12 cellular contexts compared by ENCODE assay signal in genomic region chr16:88809068-88809675, GRCh38.
DNase-seq lines count a peak whose midpoint lies in the region; ATAC-seq and TF ChIP-seq lines count a peak whose summit lies in the region.
"Had no signal": no experiment of that assay in that cellular context is flagged by ENCODE, and none has a peak within 500 bp of the region (broad histone marks: within the 10 kb centered on the region; RNA-seq: fewer than 3 reads in every experiment).

No MANE protein-coding gene starts in this region.

- no peak overlapping the region for H3K27ac Mint-ChIP-seq in dendritic cell treated with granulocyte-macrophage colony-stimulating factor and Interleukin-4, amounts not matched to agents 40 ng/mL and 50 ng/mL, for 4 days
- H3K27ac Mint-ChIP-seq: memory B cell had no signal

- ATAC-seq in GM19463 (IDR thresholded peaks at IDR 0.05; ENCODE audit: unreplicated experiment), result no peak
- ATAC-seq in HG02870 (IDR thresholded peaks at IDR 0.05; ENCODE audit: unreplicated experiment), result no peak

- H3K9me3 ChIP-seq in effector memory CD4-positive, alpha-beta T cell (ENCODE audit: control insufficient read depth, low read length), result no peaks in the 10 kb centered on the region

- TF ChIP-seq CTCF in GM12865 (IDR thresholded peaks at IDR 0.05; ENCODE audit: insufficient read depth, low read depth, low read length, missing control alignments), result no peak

- DNase-seq in DMS 273 (lab: John Stamatoyannopoulos, UW; ENCODE audit: unreplicated experiment) (peak; percentile 68), DMS 273 treated with DMSO at 0.1 percent for 48 hours (lab: John Stamatoyannopoulos, UW) (no peak), GM12865 (ENCODE audit: low read depth) (peak; percentile 28), RPMI8226 (peak; percentile 15)
- DNase-seq in effector memory CD4-positive, alpha-beta T cell, result no peak
- DNase-seq: dorsolateral prefrontal cortex, NCI-H1092, Right ventricle myocardium superior had no signal

- peak overlapping the region; percentile 7 for H3K4me3 Mint-ChIP-seq in dendritic cell treated with granulocyte-macrophage colony-stimulating factor and Interleukin-4, amounts not matched to agents 40 ng/mL and 50 ng/mL, for 4 days

- no peak overlapping the region for H3K27ac ChIP-seq in effector memory CD4-positive, alpha-beta T cell (ENCODE audit: insufficient read depth, low read length, poor library complexity, severe bottlenecking)

- H3K27me3 ChIP-seq in effector memory CD4-positive, alpha-beta T cell (replicated peaks; ENCODE audit: control insufficient read depth, insufficient read depth, low read length, poor library complexity, severe bottlenecking), result peaks cover 2% of the 10 kb centered on the region
- H3K27me3 ChIP-seq: dorsolateral prefrontal cortex had no signal

- intact Hi-C loops in dendritic cell treated with granulocyte-macrophage colony-stimulating factor and Interleukin-4, amounts not matched to agents 40 ng/mL and 50 ng/mL, for 4 days (cut with micrococcal nuclease), result no loop called here

- H3K9me3 Mint-ChIP-seq in dendritic cell treated with granulocyte-macrophage colony-stimulating factor and Interleukin-4, amounts not matched to agents 40 ng/mL and 50 ng/mL, for 4 days, result no peaks in the 10 kb centered on the region
- H3K9me3 Mint-ChIP-seq: memory B cell had no signal

- no peak overlapping the region for H3K4me3 ChIP-seq in GM12865 (ENCODE audit: low read depth, low read length)
- H3K4me3 ChIP-seq in effector memory CD4-positive, alpha-beta T cell (ENCODE audit: insufficient read depth, low read depth, low read length, poor library complexity, severe bottlenecking), result no peak overlapping the region

- H3K4me1 ChIP-seq in effector memory CD4-positive, alpha-beta T cell (ENCODE audit: control insufficient read depth, insufficient read depth, low read length, poor library complexity, severe bottlenecking), result peaks cover 27% of the 10 kb centered on the region

- peaks cover 14% of the 10 kb centered on the region for H3K36me3 ChIP-seq in effector memory CD4-positive, alpha-beta T cell (ENCODE audit: control insufficient read depth, insufficient read depth, low read length)

- peaks cover 53% of the 10 kb centered on the region for H3K4me1 Mint-ChIP-seq in dendritic cell treated with granulocyte-macrophage colony-stimulating factor and Interleukin-4, amounts not matched to agents 40 ng/mL and 50 ng/mL, for 4 days (ENCODE audit: low read depth)

- H3K36me3 Mint-ChIP-seq in dendritic cell treated with granulocyte-macrophage colony-stimulating factor and Interleukin-4, amounts not matched to agents 40 ng/mL and 50 ng/mL, for 4 days (ENCODE audit: low read depth), result peaks cover 49% of the 10 kb centered on the region

- H3K27me3 Mint-ChIP-seq in dendritic cell treated with granulocyte-macrophage colony-stimulating factor and Interleukin-4, amounts not matched to agents 40 ng/mL and 50 ng/mL, for 4 days, result no peaks in the 10 kb centered on the region
- H3K27me3 Mint-ChIP-seq: memory B cell had no signal

Comparison
In these comparisons a context has a peak if more than half of its experiments do, and no peak if none do; other contexts are left out.
1. DNase-seq: peak in DMS 273 (single experiment), GM12865 (single experiment) and RPMI8226 (single experiment); none in DMS 273 treated with DMSO at 0.1 percent for 48 hours (single experiment) and effector memory CD4-positive, alpha-beta T cell (0 of 3).